In the genomic region with DNA sequence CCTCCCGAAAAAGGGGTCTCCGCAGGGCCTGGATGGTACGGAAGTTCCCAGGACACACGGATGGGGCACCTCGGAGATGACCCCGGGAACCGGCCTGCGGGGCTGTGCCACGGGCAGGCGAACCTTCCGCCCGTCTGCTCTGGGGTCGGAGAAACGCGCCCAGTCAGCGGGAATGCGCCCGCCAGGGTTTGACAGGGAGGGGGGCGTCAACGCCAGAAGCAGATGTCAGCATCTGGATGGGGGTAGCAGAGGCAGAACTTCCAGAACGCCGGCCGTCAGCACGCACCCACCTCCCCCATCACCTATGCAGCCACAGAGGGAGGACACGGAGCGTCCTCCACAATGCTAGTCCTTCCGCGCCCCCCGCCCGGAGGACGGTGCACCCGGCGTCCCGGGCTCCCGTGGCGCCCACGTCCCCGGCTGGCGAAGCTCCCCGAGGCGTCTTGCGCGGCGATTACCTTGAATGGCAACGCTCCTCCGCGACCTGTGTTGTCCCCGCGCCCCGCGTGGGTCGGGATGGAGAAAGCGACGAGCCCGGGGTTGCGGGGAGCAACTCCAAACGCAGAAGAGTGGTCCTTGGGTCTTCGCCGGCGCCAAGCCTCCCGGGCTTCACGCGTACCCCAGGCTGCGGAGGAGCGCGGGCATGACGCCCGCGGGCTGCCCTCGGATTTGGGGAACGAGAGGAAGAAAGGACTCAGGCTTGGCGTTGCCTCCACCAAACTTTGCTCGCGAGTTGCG, we compare ENCODE assay signal across 7 cellular contexts. TPM values are rescaled to one million over a fixed set of nuclear protein-coding genes. Genes with fewer than 3 reads are reported as not detected.
DNase-seq lines count a peak whose midpoint lies in the region; ATAC-seq and TF ChIP-seq lines count a peak whose summit lies in the region.

No MANE protein-coding gene starts in this region.

- H2BK5ac ChIP-seq in H9 (ENCODE audit: insufficient read length, low read length): no peak overlapping the region

- H3K4me1 ChIP-seq in H9 (ENCODE audit: insufficient read depth, low read length): peaks cover 13% of the 10 kb centered on the region
- H3K4me1 ChIP-seq in body of pancreas: peaks cover 20% of the 10 kb centered on the region

- H3K9ac ChIP-seq in H9 (ENCODE audit: extremely low read depth, insufficient read length, low read length): peak overlapping the region; percentile 83

- peaks cover 2 to 3% of the 10 kb centered on the region in 2 experiments; a peak in 4 of 5 replicates for H3K9me3 Mint-ChIP-seq in H9

- ATAC-seq in body of pancreas (peak; percentile 6), GM19351 (IDR thresholded peaks at IDR 0.05; ENCODE audit: unreplicated experiment) (no peak)

- H3K4me3 Mint-ChIP-seq in H9: peak overlapping the region; percentile 88 to 98

- peaks cover 61 to 63% of the 10 kb centered on the region in 2 experiments for H3K4me1 Mint-ChIP-seq in H9

- no peak overlapping the region for H4K91ac ChIP-seq in H9 (ENCODE audit: insufficient read length, low read depth, low read length)

- H2BK20ac ChIP-seq in H9 (ENCODE audit: low read depth, low read length, poor library complexity, severe bottlenecking): no peak overlapping the region

- no peak overlapping the region for H2BK120ac ChIP-seq in H9 (ENCODE audit: low read depth, low read length, poor library complexity, severe bottlenecking)

- H3K4ac ChIP-seq in H9 (ENCODE audit: low read depth, low read length): no peak overlapping the region

- H2AFZ ChIP-seq in H9 (ENCODE audit: low read length): no peak overlapping the region

- intact Hi-C loops in body of pancreas (cut with DNase I): no loop called here

- no peak overlapping the region for H4K8ac ChIP-seq in H9 (replicated peaks; ENCODE audit: insufficient read length, low read depth, low read length)

- peaks cover 6% of the 10 kb centered on the region for H3K79me1 ChIP-seq in H9 (ENCODE audit: insufficient read depth, low read depth, low read length, poor library complexity, severe bottlenecking)

- H3K4me2 ChIP-seq in H9 (ENCODE audit: insufficient read depth, insufficient read length, low read length): peak overlapping the region; percentile 75

- no peak for TF ChIP-seq CTCF in H9 (conservative IDR thresholded peaks at IDR 0.05)
- TF ChIP-seq CTCF in body of pancreas (IDR thresholded peaks at IDR 0.05): no peak

- H4K5ac ChIP-seq in H9 (ENCODE audit: insufficient read length, low read depth, low read length): no peak overlapping the region

- H3K79me2 ChIP-seq in H9 (ENCODE audit: insufficient read depth, low read length): peaks cover 25% of the 10 kb centered on the region; the same call in 1 of the 2 replicates

- no peak overlapping the region for H2AK5ac ChIP-seq in H9 (ENCODE audit: insufficient read length, low read length)

- H3K56ac ChIP-seq in H9 (ENCODE audit: insufficient read length, low read depth, low read length): no peak overlapping the region

- H3K27me3 ChIP-seq in H9 (ENCODE audit: insufficient read depth, low read length): no peaks in the 10 kb centered on the region
- peaks cover 0 to 12% of the 10 kb centered on the region in 2 donors for H3K27me3 ChIP-seq in body of pancreas
- H3K27me3 ChIP-seq in layer of hippocampus (ENCODE audit: control insufficient read depth, insufficient read depth, low read length): peaks cover 2% of the 10 kb centered on the region

- no peak for TF ChIP-seq POLR2A in body of pancreas (IDR thresholded peaks at IDR 0.05)

- H3K27ac ChIP-seq in H9 (ENCODE audit: insufficient read length, low read depth, low read length): no peak overlapping the region
- peak overlapping the region; percentile 32 to 77 (median 68) for H3K27ac ChIP-seq in body of pancreas
- peak overlapping the region; percentile 96 for H3K27ac ChIP-seq in layer of hippocampus (ENCODE audit: low read depth, low read length)

- peaks cover 20 to 36% (median 32%) of the 10 kb centered on the region in 3 experiments for H3K36me3 Mint-ChIP-seq in H9 (ENCODE audit: insufficient read depth in 1 of 3, low read depth in 3 of 3)

- peak overlapping the region; percentile 13 to 30 for H3K4me3 ChIP-seq in body of pancreas

- no CpG with 5 or more reads among the region's 75 CpGs for WGBS in H9 (ENCODE audit: extremely low coverage, insufficient read length, low lambda C conversion rate)
- WGBS in body of pancreas, 2 donors: 1 to 9% methylated on average over 15 to 75 of the region's 75 CpGs

- peaks cover 2% of the 10 kb centered on the region for H4K20me1 ChIP-seq in H9 (ENCODE audit: control insufficient read depth, insufficient read depth, insufficient read length)

- H2BK15ac ChIP-seq in H9 (ENCODE audit: low read depth, low read length): no peak overlapping the region

- H3K9me3 ChIP-seq in H9 (ENCODE audit: control insufficient read depth, low read depth, low read length) (no peaks in the 10 kb centered on the region), body of pancreas (no peaks in the 10 kb centered on the region)

- peak overlapping the region; percentile 41 for H3K18ac ChIP-seq in H9 (ENCODE audit: insufficient read length, low read depth, low read length)

- DNase-seq in H9: no peak
- DNase-seq in body of pancreas: peak in 1 of 4 donors; percentile 22
- peak; percentile 24 for DNase-seq in superior temporal gyrus (ENCODE audit: extremely low spot score)
- DNase-seq in epidermal melanocyte (ENCODE audit: insufficient read length, low spot score): no peak
- no peak for DNase-seq in SHP77 (lab: John Stamatoyannopoulos, UW)

- H3T11ph ChIP-seq in H9 (ENCODE audit: low read length): no peak overlapping the region

- peaks cover 6% of the 10 kb centered on the region for H3K27me3 Mint-ChIP-seq in H9 (ENCODE audit: low read depth)

- peak overlapping the region in 2 of 3 experiments; percentile 61 to 91; a peak in 4 of 7 replicates for H3K27ac Mint-ChIP-seq in H9

- peaks cover 4% of the 10 kb centered on the region for H3K23me2 ChIP-seq in H9 (ENCODE audit: insufficient read length, low read depth, low read length, poor library complexity, severe bottlenecking)

- no peaks in the 10 kb centered on the region for H3K36me3 ChIP-seq in body of pancreas (replicated peaks in 1 of 2; ENCODE audit: insufficient read depth in 1 of 2, low read depth in 2 of 2)

- no peak overlapping the region for H3K23ac ChIP-seq in H9 (ENCODE audit: insufficient read length, low read depth, low read length)

- H3K14ac ChIP-seq in H9 (ENCODE audit: insufficient read depth, low read length): peak overlapping the region; percentile 78

- H2BK12ac ChIP-seq in H9 (ENCODE audit: insufficient read length, low read depth, low read length): no peak overlapping the region

RNA-seq across cellular contexts. Expression of gene FGFR2, which starts 0.6 kb away (rescaled TPM):
- total RNA-seq in H9 (2021) (133 and 135 TPM in 2 replicates), body of pancreas (10 to 100 TPM; 56.0 to 78.1 TPM)
